ENCODE assay signal across 14 cellular contexts in genomic region chr6:89291256-89291819, GRCh38. TPM values are rescaled to one million over a fixed set of nuclear protein-coding genes. Genes with fewer than 3 reads are reported as not detected.
DNase-seq lines count a peak whose midpoint lies in the region; ATAC-seq and TF ChIP-seq lines count a peak whose summit lies in the region.
"Had no signal": no experiment of that assay in that cellular context is flagged by ENCODE, and none has a peak within 500 bp of the region (broad histone marks: within the 10 kb centered on the region; RNA-seq: fewer than 3 reads in every experiment).

No MANE protein-coding gene starts in this region.

- WGBS in body of pancreas, 2 donors: 88 to 96% methylated on average over 11 of the region's 11 CpGs

- H3K27ac ChIP-seq in RWPE2 (ENCODE audit: poor library complexity, severe bottlenecking): no peak overlapping the region
- H3K27ac ChIP-seq in body of pancreas: no peak overlapping the region
- H3K27ac ChIP-seq: Peyer's patch had no signal

- ATAC-seq in RWPE2 (ENCODE audit: low read depth) (0 out of 3 replicates have a peak, but pooled peaks have one; percentile 15), left lobe of liver (no peak), body of pancreas (no peak)

- TF ChIP-seq POLR2A in body of pancreas (IDR thresholded peaks at IDR 0.05): no peak

- H3K9me3 ChIP-seq in RWPE2 (ENCODE audit: severe bottlenecking) (no peaks in the 10 kb centered on the region), body of pancreas (no peaks in the 10 kb centered on the region)
- H3K9me3 ChIP-seq: BE2C, Peyer's patch had no signal

- H3K4me3 ChIP-seq in RWPE2 (ENCODE audit: severe bottlenecking) (no peak overlapping the region), body of pancreas (no peak overlapping the region)
- H3K4me3 ChIP-seq: Peyer's patch had no signal

- DNase-seq in DMS53 treated with DMSO at 0.1 percent for 48 hours (lab: John Stamatoyannopoulos, UW; ENCODE audit: unreplicated experiment): peak; percentile 3
- DNase-seq in RWPE2 (ENCODE audit: low spot score): no peak
- DNase-seq in left lobe of liver (ENCODE audit: low spot score): peak; percentile 35
- DNase-seq in stimulated activated naive CD4-positive, alpha-beta T cell (lab: John Stamatoyannopoulos, UW): no peak
- no peak for DNase-seq in OCI-M1 (lab: John Stamatoyannopoulos, UW)
- DNase-seq in body of pancreas: no peak
- DNase-seq: BE2C; CD4-positive, alpha-beta memory T cell; KBM-7; NCI-H1436 treated with DMSO at 0.1 percent for 48 hours; NCI-H2081 treated with DMSO at 0.1 percent for 48 hours; NCI-H226; Peyer's patch had no signal

- peak; percentile 4 for TF ChIP-seq CTCF in GM12873 (IDR thresholded peaks at IDR 0.05; ENCODE audit: insufficient read depth, low read depth, low read length, missing control alignments)
- TF ChIP-seq CTCF in RWPE2 (IDR thresholded peaks at IDR 0.05; ENCODE audit: poor library complexity, severe bottlenecking): no peak
- TF ChIP-seq CTCF in body of pancreas (IDR thresholded peaks at IDR 0.05): no peak

- intact Hi-C loops in body of pancreas (cut with DNase I): no loop called here

- H3K36me3 ChIP-seq in RWPE2 (ENCODE audit: low read depth) (no peaks in the 10 kb centered on the region), body of pancreas (replicated peaks in 1 of 2; ENCODE audit: insufficient read depth in 1 of 2, low read depth in 2 of 2) (no peaks in the 10 kb centered on the region)
- H3K36me3 ChIP-seq: BE2C, Peyer's patch had no signal

- H3K27me3 ChIP-seq in RWPE2 (ENCODE audit: insufficient read depth, poor library complexity, severe bottlenecking) (peaks cover 12% of the 10 kb centered on the region), body of pancreas (no peaks in the 10 kb centered on the region)
- H3K27me3 ChIP-seq: BE2C, Peyer's patch had no signal

- H3K4me1 ChIP-seq in RWPE2 (ENCODE audit: insufficient read depth, poor library complexity, severe bottlenecking) (no peaks in the 10 kb centered on the region), body of pancreas (no peaks in the 10 kb centered on the region)
- H3K4me1 ChIP-seq: BE2C, Peyer's patch had no signal

RNA-seq across cellular contexts. Expression of gene GABRR2, which starts 23.8 kb away (rescaled TPM):
- total RNA-seq in left lobe of liver (0.58 TPM), body of pancreas (1 to 10 TPM in 1 of 2 donors, under 1 TPM in 1; 0.52 to 1.3 TPM)

Comparison
In these comparisons a context has a peak if more than half of its experiments do, and no peak if none do; other contexts are left out.
1. DNase-seq: peak in DMS53 treated with DMSO at 0.1 percent for 48 hours (single experiment) and left lobe of liver (single experiment); none in RWPE2 (single experiment), stimulated activated naive CD4-positive, alpha-beta T cell (0 of 6), OCI-M1 (single experiment) and body of pancreas (0 of 4).